13 cellular contexts compared by ENCODE assay signal in the genomic region with DNA sequence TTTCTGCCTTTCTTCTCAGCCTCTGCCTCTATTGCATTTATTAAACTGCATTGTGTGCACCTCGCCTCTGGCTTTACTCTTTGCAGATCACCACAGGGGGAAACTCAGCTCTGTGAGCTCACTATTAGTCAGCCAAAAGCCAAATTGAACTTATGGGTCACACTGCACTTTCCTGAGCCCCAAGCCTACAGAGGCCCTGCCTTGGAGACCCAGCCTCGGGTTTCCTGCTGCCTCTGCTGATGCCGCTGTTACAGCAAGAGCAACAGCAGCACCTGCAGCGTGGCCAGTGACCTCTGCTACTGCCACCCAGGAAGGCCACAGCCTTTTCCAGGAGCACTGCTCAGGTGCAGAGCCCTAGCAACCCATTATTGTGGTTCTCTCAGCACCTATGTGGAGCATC.
A peak's percentile ranks its signal among the peaks of the same experiment; 100 is the strongest.
DNase-seq lines count a peak whose midpoint lies in the region; ATAC-seq and TF ChIP-seq lines count a peak whose summit lies in the region.
"Had no signal": no experiment of that assay in that cellular context is flagged by ENCODE, and none has a peak within 500 bp of the region (broad histone marks: within the 10 kb centered on the region; RNA-seq: fewer than 3 reads in every experiment).

No MANE protein-coding gene starts in this region.

- DNase-seq in GM13976 (ENCODE audit: low spot score): peak; percentile 56
- DNase-seq in GM23338 (ENCODE audit: low spot score): no peak
- peak in 1 of 2 donors; percentile 45 for DNase-seq in foreskin keratinocyte
- DNase-seq in T-helper 1 cell: no peak
- DNase-seq in aorta: no peak
- DNase-seq in adrenal gland: no peak
- DNase-seq in NCI-H1436 treated with DMSO at 0.1 percent for 48 hours (lab: John Stamatoyannopoulos, UW): no peak
- DNase-seq: CD4-positive, alpha-beta memory T cell; MV-4-11; OCI-M1 had no signal

- no peaks in the 10 kb centered on the region for H3K9me3 ChIP-seq in Loucy (ENCODE audit: insufficient read depth, low read depth, low read length)
- no peaks in the 10 kb centered on the region for H3K9me3 ChIP-seq in aorta (ENCODE audit: control insufficient read depth, low read length)
- H3K9me3 ChIP-seq in adrenal gland (replicated peaks in 1 of 3): no peaks in the 10 kb centered on the region

- in situ Hi-C loops in GM13976 (cut with MboI; ENCODE audit: low sequenced_read_pairs, unreplicated experiment): loop anchor here (10.0 kb wide), 1 partner anchor 162 kb away; no protein-coding TSS in a partner anchor

- peaks cover 3% of the 10 kb centered on the region; the same call in 2 of the 3 replicates for H3K4me1 Mint-ChIP-seq in GM23338
- H3K4me1 Mint-ChIP-seq: CD4-positive, alpha-beta memory T cell had no signal

- TF ChIP-seq POLR2A in adrenal gland (IDR thresholded peaks at IDR 0.05): no peak

- no peaks in the 10 kb centered on the region for H4K20me1 ChIP-seq in GM23338 (replicated peaks; ENCODE audit: insufficient read depth)
- H4K20me1 ChIP-seq in Loucy (ENCODE audit: insufficient read depth, low read length, poor library complexity, severe bottlenecking): peaks cover 11% of the 10 kb centered on the region

- H2AFZ ChIP-seq in GM23338 (peak overlapping the region; percentile 69; the same call in 1 of the 2 replicates), Loucy (ENCODE audit: low read length) (no peak overlapping the region)

- H3K4me3 ChIP-seq in GM23338 (no peak overlapping the region), Loucy (ENCODE audit: low read length, poor library complexity, severe bottlenecking) (no peak overlapping the region), aorta (ENCODE audit: low read length in 2 of 2) (no peak overlapping the region), adrenal gland (no peak overlapping the region)

- H3K36me3 Mint-ChIP-seq in GM23338 (ENCODE audit: low read depth): no peaks in the 10 kb centered on the region
- H3K36me3 Mint-ChIP-seq: CD4-positive, alpha-beta memory T cell had no signal

- H3K79me2 ChIP-seq in GM23338 (replicated peaks; ENCODE audit: insufficient read depth) (no peaks in the 10 kb centered on the region), Loucy (ENCODE audit: insufficient read depth, low read length) (peaks cover 54% of the 10 kb centered on the region)

- 92 to 96% methylated on average over 4 of the region's 4 CpGs for WGBS in aorta, 2 donors
- WGBS in adrenal gland, 4 donors: 83 to 96% (median 92%) methylated on average over 3 to 4 of the region's 4 CpGs

- H3K4me2 ChIP-seq in GM23338 (no peak overlapping the region), Loucy (ENCODE audit: low read depth, low read length, poor library complexity, severe bottlenecking) (peak overlapping the region; percentile 67)

- peak overlapping the region; percentile 32; the same call in 1 of the 2 replicates for H3K27ac Mint-ChIP-seq in GM23338
- H3K27ac Mint-ChIP-seq: activated T-helper 1 cell treated with anti-CD3 and anti-CD28 coated beads, Interleukin-12 subunit alpha, Interleukin-12 subunit beta, Interleukin-2, Interleukin-4 antibody, amounts not matched to agents 30 ng/mL and 10 ng/mL and 1 ng/mL, durations not matched to agents 14 hours and 24 hours and 36 hours; CD4-positive, alpha-beta memory T cell; dendritic cell treated with granulocyte-macrophage colony-stimulating factor and Interleukin-4, amounts not matched to agents 40 ng/mL and 50 ng/mL, for 4 days had no signal

- H3K27ac ChIP-seq in GM23338 (ENCODE audit: low read depth) (no peak overlapping the region), foreskin keratinocyte (no peak overlapping the region), aorta (ENCODE audit: low read depth in 1 of 2, low read length in 2 of 2) (no peak overlapping the region), adrenal gland (no peak overlapping the region)

- H3F3A ChIP-seq in GM23338 (replicated peaks; ENCODE audit: low read depth) (no peaks in the 10 kb centered on the region), Loucy (ENCODE audit: low read depth) (peaks cover 21% of the 10 kb centered on the region)

- peak overlapping the region; percentile 93 for H3K9ac ChIP-seq in Loucy (ENCODE audit: low read depth, low read length, poor library complexity, severe bottlenecking)

- H3K27me3 Mint-ChIP-seq in GM23338 (ENCODE audit: insufficient read depth, low read depth, poor library complexity): peaks cover 3% of the 10 kb centered on the region
- H3K27me3 Mint-ChIP-seq: CD4-positive, alpha-beta memory T cell; dendritic cell treated with granulocyte-macrophage colony-stimulating factor and Interleukin-4, amounts not matched to agents 40 ng/mL and 50 ng/mL, for 4 days had no signal

- no peak for ATAC-seq in GM23338
- ATAC-seq in foreskin keratinocyte: peak; percentile 93
- no peak for ATAC-seq in aorta (ENCODE audit: low FRiP score)

- H3K36me3 ChIP-seq in GM23338 (ENCODE audit: insufficient read depth) (no peaks in the 10 kb centered on the region), Loucy (ENCODE audit: insufficient read depth, low read length) (peaks cover 47% of the 10 kb centered on the region), aorta (ENCODE audit: control insufficient read depth in 1 of 2, insufficient read depth in 2 of 2, low read length in 1 of 2) (no peaks in the 10 kb centered on the region), adrenal gland (replicated peaks in 1 of 2) (no peaks in the 10 kb centered on the region)

- H3K9me2 ChIP-seq in GM23338 (ENCODE audit: insufficient read depth) (no peaks in the 10 kb centered on the region), Loucy (replicated peaks; ENCODE audit: low read depth, low read length) (no peaks in the 10 kb centered on the region)

- no peaks in the 10 kb centered on the region for H3K27me3 ChIP-seq in GM23338 (ENCODE audit: insufficient read depth)
- H3K27me3 ChIP-seq in Loucy (ENCODE audit: insufficient read depth, low read length, poor library complexity, severe bottlenecking): peaks cover 6% of the 10 kb centered on the region
- H3K27me3 ChIP-seq in foreskin keratinocyte: peaks cover 16% of the 10 kb centered on the region
- H3K27me3 ChIP-seq in aorta (ENCODE audit: control insufficient read depth in 1 of 2, insufficient read depth in 2 of 2, low read length in 1 of 2): no peaks in the 10 kb centered on the region
- no peaks in the 10 kb centered on the region for H3K27me3 ChIP-seq in adrenal gland

- intact Hi-C loops in aorta (cut with DNase I) (no loop called here), adrenal gland (cut with DNase I) (no loop called here)

- TF ChIP-seq CTCF in GM13976 (IDR thresholded peaks at IDR 0.05; ENCODE audit: borderline replicate concordance, control extremely low read depth, extremely low read depth, insufficient read depth, missing control alignments) (no peak), GM23338 (conservative IDR thresholded peaks at IDR 0.05; ENCODE audit: low read depth in 2 of 2) (no peak), Loucy (conservative IDR thresholded peaks at IDR 0.05; ENCODE audit: low read length) (0 out of 2 replicates have a peak, but pooled peaks have one; percentile 7), foreskin keratinocyte (conservative IDR thresholded peaks at IDR 0.05) (no peak), adrenal gland (IDR thresholded peaks at IDR 0.05) (no peak)

- H3K4me3 Mint-ChIP-seq in GM23338: no peak overlapping the region
- H3K4me3 Mint-ChIP-seq: activated T-helper 1 cell treated with anti-CD3 and anti-CD28 coated beads, Interleukin-12 subunit alpha, Interleukin-12 subunit beta, Interleukin-2, Interleukin-4 antibody, amounts not matched to agents 30 ng/mL and 10 ng/mL and 1 ng/mL, durations not matched to agents 14 hours and 24 hours and 36 hours; CD4-positive, alpha-beta memory T cell; dendritic cell treated with granulocyte-macrophage colony-stimulating factor and Interleukin-4, amounts not matched to agents 40 ng/mL and 50 ng/mL, for 4 days had no signal

- H3K4me1 ChIP-seq in GM23338 (ENCODE audit: insufficient read depth): no peaks in the 10 kb centered on the region
- H3K4me1 ChIP-seq in Loucy (ENCODE audit: insufficient read depth, low read length, poor library complexity, severe bottlenecking): peaks cover 86% of the 10 kb centered on the region
- H3K4me1 ChIP-seq in foreskin keratinocyte: no peaks in the 10 kb centered on the region
- H3K4me1 ChIP-seq in aorta (ENCODE audit: control insufficient read depth in 1 of 2, insufficient read depth in 2 of 2, low read length in 2 of 2): no peaks in the 10 kb centered on the region
- H3K4me1 ChIP-seq in adrenal gland (replicated peaks in 1 of 2): no peaks in the 10 kb centered on the region

- no peaks in the 10 kb centered on the region for H3K9me3 Mint-ChIP-seq in GM23338
- H3K9me3 Mint-ChIP-seq: activated T-helper 1 cell treated with anti-CD3 and anti-CD28 coated beads, Interleukin-12 subunit alpha, Interleukin-12 subunit beta, Interleukin-2, Interleukin-4 antibody, amounts not matched to agents 30 ng/mL and 10 ng/mL and 1 ng/mL, durations not matched to agents 14 hours and 24 hours and 36 hours; CD4-positive, alpha-beta memory T cell; dendritic cell treated with granulocyte-macrophage colony-stimulating factor and Interleukin-4, amounts not matched to agents 40 ng/mL and 50 ng/mL, for 4 days had no signal

TF ChIP-seq in GM23338, 12 proteins besides CTCF, POLR2A, EP300 and RAD21 (continues in another document):
- no peak for TF ChIP-seq JUNB (IDR thresholded peaks at IDR 0.05; ENCODE audit: unreplicated experiment)
